8 cellular contexts compared by ENCODE assay signal in the genomic region with DNA sequence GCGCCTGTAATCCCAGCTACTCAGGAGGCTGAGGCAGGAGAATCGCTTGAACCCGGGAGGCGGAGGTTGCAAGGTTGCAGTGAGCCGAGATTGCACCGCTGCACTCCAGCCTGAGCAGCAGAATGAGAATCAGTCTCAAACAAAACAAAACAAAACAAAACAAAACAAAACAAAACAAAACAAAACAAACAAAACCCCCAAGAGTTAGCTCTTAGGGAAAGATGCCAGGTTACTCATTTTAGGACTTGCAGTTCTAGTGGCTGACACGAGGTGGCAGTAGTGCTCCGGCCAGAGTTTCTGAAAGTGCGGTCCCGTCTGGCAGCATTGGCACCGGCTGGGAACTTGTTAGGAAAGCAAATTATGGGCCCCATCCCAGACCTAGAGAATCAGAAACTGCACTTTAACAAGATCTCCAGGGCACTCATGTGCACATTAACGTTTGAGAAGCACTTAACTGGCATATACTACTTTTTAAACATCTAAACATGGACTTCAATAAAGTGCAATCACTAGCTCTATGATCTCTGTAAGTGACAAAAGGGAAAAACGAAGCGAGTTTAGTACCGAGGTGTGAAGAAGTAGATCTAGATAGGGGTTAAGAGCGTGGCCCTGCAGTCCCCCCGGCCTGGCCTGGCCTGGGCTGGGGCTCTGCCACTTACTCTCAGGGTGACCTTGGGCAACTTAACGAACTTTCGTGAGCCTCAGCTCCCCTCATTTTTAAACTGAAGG. TPM values are rescaled to one million over a fixed set of nuclear protein-coding genes. Genes with fewer than 3 reads are reported as not detected.
DNase-seq lines count a peak whose midpoint lies in the region; ATAC-seq, FAIRE-seq and TF ChIP-seq lines count a peak whose summit lies in the region.

No MANE protein-coding gene starts in this region.

- no peaks in the 10 kb centered on the region for H3K9me3 ChIP-seq in RWPE2 (ENCODE audit: severe bottlenecking)
- no peaks in the 10 kb centered on the region for H3K9me3 ChIP-seq in gastroesophageal sphincter
- H3K9me3 ChIP-seq in pancreas, result no peaks in the 10 kb centered on the region
- H3K9me3 ChIP-seq in thyroid gland, result no peaks in the 10 kb centered on the region

- H3K4me3 ChIP-seq in RWPE2 (ENCODE audit: severe bottlenecking), result no peak overlapping the region
- no peak overlapping the region for H3K4me3 ChIP-seq in gastroesophageal sphincter
- H3K4me3 ChIP-seq in pancreas, result no peak overlapping the region
- H3K4me3 ChIP-seq in thyroid gland (replicated peaks in 1 of 3), result no peak overlapping the region

- no peaks in the 10 kb centered on the region for H3K4me1 ChIP-seq in RWPE2 (ENCODE audit: insufficient read depth, poor library complexity, severe bottlenecking)
- peaks cover 0 to 25% (median 4%) of the 10 kb centered on the region in 3 donors for H3K4me1 ChIP-seq in gastroesophageal sphincter
- peaks cover 0 to 7% (median 0%) of the 10 kb centered on the region in 3 donors for H3K4me1 ChIP-seq in pancreas
- H3K4me1 ChIP-seq in thyroid gland, result peaks cover 13% of the 10 kb centered on the region in 2 donors

- H3K27ac ChIP-seq in RWPE2 (ENCODE audit: poor library complexity, severe bottlenecking), result no peak overlapping the region
- H3K27ac ChIP-seq in gastroesophageal sphincter, result peak overlapping the region in 2 of 4 donors; percentile 37 to 58
- no peak overlapping the region for H3K27ac ChIP-seq in pancreas
- peak overlapping the region in 1 of 3 donors; percentile 2 for H3K27ac ChIP-seq in thyroid gland

- WGBS in gastroesophageal sphincter (ENCODE audit: low coverage in 1 of 2), 2 donors, result 38 to 42% methylated on average over 8 to 15 of the region's 19 CpGs
- 36% methylated on average over 19 of the region's 19 CpGs for WGBS in pancreas, 2 donors
- WGBS in thyroid gland, 2 donors, result 45 to 47% methylated on average over 19 of the region's 19 CpGs

- TF ChIP-seq CTCF in RWPE2 (IDR thresholded peaks at IDR 0.05; ENCODE audit: poor library complexity, severe bottlenecking) (peak; percentile 95), gastroesophageal sphincter (IDR thresholded peaks at IDR 0.05) (peak in 3 of 4 experiments; percentile 97 to 98 (median 97)), pancreas (IDR thresholded peaks at IDR 0.05) (peak; percentile 85 to 90 (median 87)), thyroid gland (IDR thresholded peaks at IDR 0.05) (peak; percentile 92 to 99 (median 98))

- intact Hi-C loops in pancreas (cut with DNase I), result loop anchor here in 2 of 3 donors (2.0 to 10.0 kb wide), 2 partner anchors 80 to 84 kb away; no protein-coding TSS in a partner anchor
- intact Hi-C loops in thyroid gland (cut with DNase I), result loop anchor here (2.0 to 10.0 kb wide), 2 partner anchors 84 to 540 kb away; no protein-coding TSS in a partner anchor

- peak; percentile 87 for FAIRE-seq in pancreas (lab: Jason Lieb, UNC)

- DNase-seq in COR-L47 (lab: John Stamatoyannopoulos, UW) (peak; percentile 39), HT1080 (ENCODE audit: low read depth) (peak; percentile 51), RWPE2 (ENCODE audit: low spot score) (no peak), pancreas (peak in 5 of 6 donors; percentile 43 to 83 (median 71)), thyroid gland (peak; percentile 80 to 85)
- DNase-seq in activated effector memory CD4-positive, alpha-beta T cell treated with anti-CD3 and anti-CD28 coated beads, Interleukin-2, amount 50 U/mL, for 16 hours, result peak; percentile 92

- peaks cover 3% of the 10 kb centered on the region for H3K27me3 ChIP-seq in RWPE2 (ENCODE audit: insufficient read depth, poor library complexity, severe bottlenecking)
- H3K27me3 ChIP-seq in gastroesophageal sphincter, result peaks cover 6% of the 10 kb centered on the region
- peaks cover 0 to 3% (median 0%) of the 10 kb centered on the region in 4 donors for H3K27me3 ChIP-seq in pancreas
- no peaks in the 10 kb centered on the region for H3K27me3 ChIP-seq in thyroid gland

- peak; percentile 44; the same call in 2 of the 3 replicates for ATAC-seq in RWPE2 (ENCODE audit: low read depth)
- peak; percentile 54 for ATAC-seq in gastroesophageal sphincter
- ATAC-seq in pancreas, result peak; percentile 63 to 95 (median 88)
- no peak for ATAC-seq in HG03469 (IDR thresholded peaks at IDR 0.05; ENCODE audit: unreplicated experiment)

- TF ChIP-seq EP300 in gastroesophageal sphincter (IDR thresholded peaks at IDR 0.05), result no peak

- H3K36me3 ChIP-seq in RWPE2 (ENCODE audit: low read depth) (no peaks in the 10 kb centered on the region), gastroesophageal sphincter (no peaks in the 10 kb centered on the region), pancreas (no peaks in the 10 kb centered on the region), thyroid gland (no peaks in the 10 kb centered on the region)

- TF ChIP-seq POLR2A in gastroesophageal sphincter (IDR thresholded peaks at IDR 0.05) (no peak), thyroid gland (IDR thresholded peaks at IDR 0.05) (no peak)

RNA-seq across cellular contexts. Expression of gene TNFRSF1B, which starts 41.9 kb away (rescaled TPM):
- total RNA-seq in HT1080 (2014; rRNA removed; shearing (Covaris generic)), result 0.16 and 0.17 TPM in 2 replicates
- polyA plus RNA-seq in HT1080 (2015; cell fraction: cytosol; rRNA removed), result 0.51 and 1.2 TPM in 2 replicates
- 0.18 and 0.33 TPM in 2 replicates for polyA plus RNA-seq in HT1080 (2015; cell fraction: nucleus; rRNA removed)
- total RNA-seq in gastroesophageal sphincter (10 to 100 TPM; 10.9 to 34.9 (median 31.0) TPM), pancreas (10 to 100 TPM in 2 of 6 donors, 1 to 10 TPM in 4; 2.1 to 20.2 (median 5.9) TPM), thyroid gland (10 to 100 TPM in 2 of 4 donors, 1 to 10 TPM in 2; 4.4 to 20.4 (median 9.0) TPM)
- 1 to 10 TPM; 3.5 to 4.0 TPM for polyA plus RNA-seq in pancreas
